8 cellular contexts compared by ENCODE assay signal in the genomic region with DNA sequence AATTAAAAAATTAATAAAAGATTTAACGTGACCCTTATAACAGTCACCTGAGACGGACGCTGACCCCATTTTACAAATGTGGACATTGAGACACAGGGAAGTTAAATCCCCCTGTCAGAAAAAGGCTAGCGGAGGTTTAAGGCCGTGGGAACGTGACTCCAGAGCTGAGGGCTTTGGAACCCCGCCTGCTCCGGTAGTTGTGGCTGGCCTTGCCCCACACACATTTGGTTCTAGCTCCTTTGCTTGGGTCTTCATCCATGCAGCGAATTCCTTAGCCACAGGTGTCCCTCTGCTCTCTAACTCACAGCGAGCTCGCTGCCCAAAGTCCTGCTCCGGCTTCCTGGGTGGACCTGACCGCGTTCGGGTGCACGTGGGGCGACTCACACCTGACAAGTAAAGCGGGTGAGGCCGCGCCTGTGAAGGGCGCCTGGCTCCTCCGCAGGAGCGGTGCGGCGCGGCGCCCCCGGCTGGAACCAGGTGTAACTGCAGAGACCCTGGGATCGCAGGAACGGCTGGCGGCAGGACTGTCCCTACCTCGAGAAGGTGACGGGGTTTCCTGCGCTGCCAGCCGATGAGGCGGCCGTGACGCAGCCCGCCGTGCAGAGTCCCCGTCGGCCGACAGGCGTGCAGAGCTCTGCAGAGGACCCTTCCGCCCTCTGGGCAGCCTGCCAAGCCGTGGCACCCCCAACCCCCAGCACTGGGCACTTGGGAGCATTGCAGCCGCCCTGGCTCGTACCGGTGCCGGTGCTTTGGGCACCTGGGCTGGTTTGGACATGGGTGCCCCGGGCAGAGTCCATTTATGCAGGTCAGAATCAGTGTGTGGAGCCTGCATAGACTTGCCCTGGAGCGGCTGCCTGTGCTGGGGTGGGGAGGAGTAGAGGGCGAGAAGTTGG. TPM values are rescaled to one million over a fixed set of nuclear protein-coding genes. Genes with fewer than 3 reads are reported as not detected.
A peak's percentile ranks its signal among the peaks of the same experiment; 100 is the strongest.
DNase-seq lines count a peak whose midpoint lies in the region; ATAC-seq and TF ChIP-seq lines count a peak whose summit lies in the region.

No MANE protein-coding gene starts in this region.

- ATAC-seq in HG03196 (IDR thresholded peaks at IDR 0.05; ENCODE audit: unreplicated experiment) (peak; percentile 83), Right ventricle myocardium superior (ENCODE audit: poor library complexity) (peak; percentile 85), upper lobe of right lung (peak; percentile 94)

- H3K27ac ChIP-seq in OCI-LY1 (ENCODE audit: low read depth, low read length, poor library complexity, severe bottlenecking), result no peak overlapping the region
- H3K27ac ChIP-seq in upper lobe of right lung, result no peak overlapping the region

- no peaks in the 10 kb centered on the region for H3K36me3 Mint-ChIP-seq in progenitor cell of endocrine pancreas (ENCODE audit: insufficient read depth)

- H3K79me2 ChIP-seq in OCI-LY1 (ENCODE audit: insufficient read depth, low read length), result no peaks in the 10 kb centered on the region

- no peaks in the 10 kb centered on the region for H3K27me3 ChIP-seq in OCI-LY1 (ENCODE audit: insufficient read depth, low read length)
- no peaks in the 10 kb centered on the region for H3K27me3 ChIP-seq in upper lobe of right lung

- H3K4me2 ChIP-seq in OCI-LY1 (ENCODE audit: low read length), result peak overlapping the region; percentile 86

- intact Hi-C loops in Right ventricle myocardium superior (cut with DNase I), result no loop called here
- intact Hi-C loops in upper lobe of right lung (cut with DNase I), result no loop called here

- H3K9me3 ChIP-seq in OCI-LY1 (ENCODE audit: low read length) (peaks cover 5% of the 10 kb centered on the region), upper lobe of right lung (no peaks in the 10 kb centered on the region)

- TF ChIP-seq CTCF in OCI-LY1 (IDR thresholded peaks at IDR 0.05; ENCODE audit: low read length) (peak; percentile 82), progenitor cell of endocrine pancreas (IDR thresholded peaks at IDR 0.05; ENCODE audit: unreplicated experiment) (peak; percentile 82), upper lobe of right lung (IDR thresholded peaks at IDR 0.05) (peak; percentile 68)

- H2AFZ ChIP-seq in OCI-LY1 (ENCODE audit: low read length), result 0 out of 2 replicates have a peak overlapping the region, but pooled peaks have one; percentile 18

- H3K4me1 ChIP-seq in OCI-LY1 (ENCODE audit: insufficient read depth, low read length, severe bottlenecking), result peaks cover 26% of the 10 kb centered on the region
- H3K4me1 ChIP-seq in upper lobe of right lung, result peaks cover 42% of the 10 kb centered on the region

- H3K9ac ChIP-seq in OCI-LY1 (ENCODE audit: low read length), result peak overlapping the region; percentile 42; the same call in 1 of the 2 replicates

- peaks cover 35% of the 10 kb centered on the region for H3K4me1 Mint-ChIP-seq in progenitor cell of endocrine pancreas (ENCODE audit: low read depth)

- no peaks in the 10 kb centered on the region; the same call in 1 of the 2 replicates for H3K36me3 ChIP-seq in OCI-LY1 (ENCODE audit: insufficient read depth, low read length)
- no peaks in the 10 kb centered on the region for H3K36me3 ChIP-seq in upper lobe of right lung

- no peaks in the 10 kb centered on the region for H4K20me1 ChIP-seq in OCI-LY1 (ENCODE audit: insufficient read depth, low read length)

- H3K9me3 Mint-ChIP-seq in progenitor cell of endocrine pancreas (ENCODE audit: low read depth), result peaks cover 3% of the 10 kb centered on the region

- H3K4me3 Mint-ChIP-seq in progenitor cell of endocrine pancreas (ENCODE audit: low read depth), result peak overlapping the region; percentile 50

- H3F3A ChIP-seq in OCI-LY1 (ENCODE audit: insufficient read depth, low read length), result no peaks in the 10 kb centered on the region

- H3K27me3 Mint-ChIP-seq in progenitor cell of endocrine pancreas, result peaks cover 32% of the 10 kb centered on the region

- no peaks in the 10 kb centered on the region for H3K9me2 ChIP-seq in OCI-LY1 (ENCODE audit: low read depth, low read length)

- H3K27ac Mint-ChIP-seq in progenitor cell of endocrine pancreas, result peak overlapping the region; percentile 57

- H3K4me3 ChIP-seq in OCI-LY1 (ENCODE audit: low read depth, low read length, poor library complexity, severe bottlenecking) (peak overlapping the region; percentile 59), upper lobe of right lung (peak overlapping the region; percentile 58)

- DNase-seq in NCI-H1436 (lab: John Stamatoyannopoulos, UW), result peak; percentile 68
- no peak for DNase-seq in NCI-H1436 treated with DMSO at 0.1 percent for 48 hours (lab: John Stamatoyannopoulos, UW)
- peak; percentile 93 for DNase-seq in activated effector memory CD4-positive, alpha-beta T cell treated with anti-CD3 and anti-CD28 coated beads, Interleukin-2, amount 50 U/mL, for 16 hours
- DNase-seq in Right ventricle myocardium superior, result peak; percentile 75
- DNase-seq in progenitor cell of endocrine pancreas (ENCODE audit: low spot score, unreplicated experiment), result peak; percentile 77
- peak; percentile 92 for DNase-seq in upper lobe of right lung

RNA-seq across cellular contexts. Expression of a gene that starts 2.4 kb away (rescaled TPM):
- total RNA-seq in Right ventricle myocardium superior (not detected), progenitor cell of endocrine pancreas (18.7 and 25.3 TPM in 2 replicates), upper lobe of right lung (not detected)

RNA-seq across cellular contexts. Expression of a gene that starts 28.1 kb away (rescaled TPM):
- total RNA-seq in Right ventricle myocardium superior (22.5 TPM), progenitor cell of endocrine pancreas (33.9 and 34.5 TPM in 2 replicates), upper lobe of right lung (71.5 TPM)

Comparison
In these comparisons a context has a peak if more than half of its experiments do, and no peak if none do; other contexts are left out.
1. RNA of a gene that starts 2.4 kb away (total RNA-seq): 18.7 to 25.3 TPM in progenitor cell of endocrine pancreas; not detected in upper lobe of right lung (single experiment) and not detected in Right ventricle myocardium superior (single experiment); every median in the first group is over 10 times any median in the second.
2. Peak in every context shown above with its lines, with median percentiles within 50 percentile points of each other: ATAC-seq and CTCF ChIP-seq.